ENCODE assay signal across 8 cellular contexts in the genomic region with DNA sequence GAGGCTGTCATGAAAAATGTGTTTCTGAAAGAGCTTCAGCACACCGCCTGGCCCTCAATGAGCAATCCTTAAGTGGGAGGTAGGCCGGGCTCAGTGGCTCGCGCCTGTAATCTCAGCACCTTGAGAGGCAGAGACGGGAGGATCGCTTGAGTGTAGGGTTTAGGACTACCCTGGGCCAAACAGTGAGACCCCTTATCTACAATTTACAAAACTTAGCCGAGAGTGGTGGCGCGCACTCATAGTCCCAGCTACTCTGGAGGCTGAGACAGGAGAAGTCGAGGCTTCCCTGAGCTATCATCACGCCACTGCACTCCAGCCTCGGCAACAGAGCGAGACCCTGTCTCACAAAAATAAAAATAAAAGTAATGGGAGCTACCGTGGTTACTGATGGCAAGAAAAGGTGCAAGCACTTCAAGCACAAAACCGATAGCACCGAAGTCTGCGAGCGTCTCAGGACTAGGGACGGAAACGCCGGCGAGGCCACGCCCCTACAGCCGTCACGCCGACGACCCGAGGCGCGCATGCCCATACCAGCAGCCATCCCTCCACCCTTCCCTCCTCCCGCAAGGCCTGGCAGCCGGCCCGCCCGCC. TPM values are rescaled to one million over a fixed set of nuclear protein-coding genes. Genes with fewer than 3 reads are reported as not detected.
DNase-seq lines count a peak whose midpoint lies in the region; ATAC-seq, FAIRE-seq and TF ChIP-seq lines count a peak whose summit lies in the region.

No MANE protein-coding gene starts in this region.

- no peaks in the 10 kb centered on the region for H3K27me3 Mint-ChIP-seq in T-helper 17 cell

- H3K4me3 Mint-ChIP-seq in T-helper 17 cell, result peak overlapping the region; percentile 95

- peaks cover 4% of the 10 kb centered on the region for H3K36me3 Mint-ChIP-seq in T-helper 17 cell (ENCODE audit: low read depth)

- peak overlapping the region; percentile 91 for H3K27ac Mint-ChIP-seq in T-helper 17 cell

- H3K36me3 ChIP-seq in psoas muscle (ENCODE audit: insufficient read depth in 1 of 2, low read depth in 1 of 2), result peaks cover 13 to 36% of the 10 kb centered on the region in 2 donors

- peaks cover 23% of the 10 kb centered on the region for H3K4me1 Mint-ChIP-seq in T-helper 17 cell

- no peaks in the 10 kb centered on the region for H3K27me3 ChIP-seq in psoas muscle (ENCODE audit: insufficient read depth in 3 of 3, low read length in 2 of 3)

- peak; percentile 72 for DNase-seq in GM12892 (ENCODE audit: insufficient read length)
- peak; percentile 82 for DNase-seq in NCI-H146 (lab: John Stamatoyannopoulos, UW)
- peak; percentile 83 to 87 (median 87) for DNase-seq in T-helper 17 cell
- peak; percentile 63 for DNase-seq in amniotic stem cell (lab: John Stamatoyannopoulos, UW)
- DNase-seq in left ventricle myocardium superior, result peak; percentile 94
- DNase-seq in psoas muscle, result peak; percentile 90 to 95
- DNase-seq in urothelium cell line (ENCODE audit: low spot score), result peak; percentile 89

- WGBS in psoas muscle, 3 donors, result 0% methylated on average over 29 to 34 of the region's 34 CpGs

- FAIRE-seq in GM12892 (lab: Jason Lieb, UNC) (no peak), urothelium cell line (lab: Jason Lieb, UNC) (no peak)

- TF ChIP-seq CTCF in psoas muscle (IDR thresholded peaks at IDR 0.05), result no peak

- peaks cover 15% of the 10 kb centered on the region for H3K4me1 ChIP-seq in psoas muscle

- peak overlapping the region; percentile 95 for H3K4me3 ChIP-seq in psoas muscle

- H3K9me3 ChIP-seq in T-helper 17 cell (ENCODE audit: control insufficient read depth, low read length, poor library complexity, severe bottlenecking) (no peaks in the 10 kb centered on the region), psoas muscle (no peaks in the 10 kb centered on the region)

- H3K27ac ChIP-seq in psoas muscle, result peak overlapping the region; percentile 98

- ATAC-seq in HG02763 (IDR thresholded peaks at IDR 0.05; ENCODE audit: unreplicated experiment), result peak; percentile 79
- peak; percentile 84 for ATAC-seq in T-helper 17 cell
- ATAC-seq in left ventricle myocardium superior, result peak; percentile 93
- ATAC-seq in psoas muscle, result peak; percentile 90 to 95 (median 92)

- TF ChIP-seq POLR2A in GM12892 (IDR thresholded peaks at IDR 0.05; ENCODE audit: low read depth, low read length), result no peak

- intact Hi-C loops in left ventricle myocardium superior (cut with micrococcal nuclease), result no loop called here
- intact Hi-C loops in psoas muscle (cut with DNase I), result loop anchor here in 1 of 2 donors (5.0 kb wide), 1 partner anchor 66 kb away; the partner anchor contains the start of genes ERI2 and REXO5

RNA-seq across cellular contexts. Expression of gene THUMPD1, which starts 0.6 kb away (rescaled TPM):
- 21.5 TPM for polyA plus RNA-seq in GM12892 (2012; ENCODE audit: missing spikeins)
- 10 to 100 TPM; 82.9 to 87.0 TPM for total RNA-seq in T-helper 17 cell
- 17.5 TPM for total RNA-seq in left ventricle myocardium superior
- 10 to 100 TPM; 15.2 to 29.5 (median 23.4) TPM for total RNA-seq in psoas muscle
- polyA plus RNA-seq in psoas muscle, result 10 to 100 TPM; 13.0 to 20.5 (median 14.9) TPM

RNA-seq across cellular contexts. Expression of gene ACSM3, which starts 22.8 kb away (rescaled TPM):
- polyA plus RNA-seq in GM12892 (2012; ENCODE audit: missing spikeins), result 5.2 TPM
- 1 to 10 TPM; 5.1 to 6.6 TPM for total RNA-seq in T-helper 17 cell
- 9.2 TPM for total RNA-seq in left ventricle myocardium superior
- 1 to 10 TPM in 2 of 4 donors, under 1 TPM in 2; 0.34 to 6.5 (median 2.4) TPM for total RNA-seq in psoas muscle
- polyA plus RNA-seq in psoas muscle, result under 1 TPM; 0.13 to 0.86 (median 0.56) TPM

RNA-seq across cellular contexts. Expression of gene ACSM1, which starts 43.5 kb away (rescaled TPM):
- polyA plus RNA-seq in GM12892 (2012; ENCODE audit: missing spikeins), result not detected
- total RNA-seq in T-helper 17 cell (1 to 10 TPM in 1 of 2 donors, under 1 TPM in 1; 0.78 to 1.4 TPM), left ventricle myocardium superior (0.22 TPM), psoas muscle (under 1 TPM in 2 of 4 donors, not detected in 2; 0.15 to 0.48 TPM)
- polyA plus RNA-seq in psoas muscle, result under 1 TPM in 1 of 3 donors, not detected in 2; 0.29 TPM

Comparison
In these comparisons a context has a peak if more than half of its experiments do, and no peak if none do; other contexts are left out.
1. Peak in every context shown above with its lines: DNase-seq, ATAC-seq, H3K4me3 ChIP-seq and H3K27ac ChIP-seq.